2 cellular contexts compared by ENCODE assay signal in the genomic region with DNA sequence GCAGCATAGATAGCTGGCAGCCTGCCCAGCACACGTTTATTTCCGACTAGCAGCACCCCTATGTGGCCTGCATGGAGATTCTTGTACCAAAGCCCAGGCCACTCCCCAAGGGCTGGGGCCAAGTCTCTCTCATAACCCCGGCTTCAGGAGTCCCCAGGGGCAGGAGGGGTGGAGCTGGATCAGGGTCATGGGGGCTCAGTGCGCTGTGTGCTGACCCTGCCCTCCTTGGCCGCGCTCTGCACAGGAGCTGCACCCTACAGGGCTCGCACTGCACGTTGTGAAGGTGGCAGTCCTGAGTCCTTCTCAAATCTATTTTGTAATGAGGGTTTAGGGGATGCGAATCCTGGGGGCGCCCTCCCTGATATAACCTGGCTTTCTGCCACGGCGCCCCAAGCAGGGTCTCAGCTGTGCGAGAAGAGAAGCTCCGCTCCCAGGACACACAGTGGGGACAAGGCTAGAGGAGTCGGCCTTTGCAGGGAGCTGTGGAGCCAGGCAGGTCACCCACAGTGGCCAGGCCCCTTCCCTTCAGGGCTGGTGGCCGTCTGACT.
TF ChIP-seq lines count a peak whose summit lies in the region.

No MANE protein-coding gene starts in this region.

TF ChIP-seq in SK-N-SH, 30 proteins besides CTCF, POLR2A, EP300 and RAD21 (continued from another document):
- TF ChIP-seq, protein P1, sequence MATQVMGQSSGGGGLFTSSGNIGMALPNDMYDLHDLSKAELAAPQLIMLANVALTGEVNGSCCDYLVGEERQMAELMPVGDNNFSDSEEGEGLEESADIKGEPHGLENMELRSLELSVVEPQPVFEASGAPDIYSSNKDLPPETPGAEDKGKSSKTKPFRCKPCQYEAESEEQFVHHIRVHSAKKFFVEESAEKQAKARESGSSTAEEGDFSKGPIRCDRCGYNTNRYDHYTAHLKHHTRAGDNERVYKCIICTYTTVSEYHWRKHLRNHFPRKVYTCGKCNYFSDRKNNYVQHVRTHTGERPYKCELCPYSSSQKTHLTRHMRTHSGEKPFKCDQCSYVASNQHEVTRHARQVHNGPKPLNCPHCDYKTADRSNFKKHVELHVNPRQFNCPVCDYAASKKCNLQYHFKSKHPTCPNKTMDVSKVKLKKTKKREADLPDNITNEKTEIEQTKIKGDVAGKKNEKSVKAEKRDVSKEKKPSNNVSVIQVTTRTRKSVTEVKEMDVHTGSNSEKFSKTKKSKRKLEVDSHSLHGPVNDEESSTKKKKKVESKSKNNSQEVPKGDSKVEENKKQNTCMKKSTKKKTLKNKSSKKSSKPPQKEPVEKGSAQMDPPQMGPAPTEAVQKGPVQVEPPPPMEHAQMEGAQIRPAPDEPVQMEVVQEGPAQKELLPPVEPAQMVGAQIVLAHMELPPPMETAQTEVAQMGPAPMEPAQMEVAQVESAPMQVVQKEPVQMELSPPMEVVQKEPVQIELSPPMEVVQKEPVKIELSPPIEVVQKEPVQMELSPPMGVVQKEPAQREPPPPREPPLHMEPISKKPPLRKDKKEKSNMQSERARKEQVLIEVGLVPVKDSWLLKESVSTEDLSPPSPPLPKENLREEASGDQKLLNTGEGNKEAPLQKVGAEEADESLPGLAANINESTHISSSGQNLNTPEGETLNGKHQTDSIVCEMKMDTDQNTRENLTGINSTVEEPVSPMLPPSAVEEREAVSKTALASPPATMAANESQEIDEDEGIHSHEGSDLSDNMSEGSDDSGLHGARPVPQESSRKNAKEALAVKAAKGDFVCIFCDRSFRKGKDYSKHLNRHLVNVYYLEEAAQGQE (IDR thresholded peaks at IDR 0.05; ENCODE audit: low read depth, low read length), result no peak
- no peak for TF ChIP-seq FOSL2 (IDR thresholded peaks at IDR 0.05; ENCODE audit: borderline replicate concordance, low read depth)
- TF ChIP-seq RXRA (IDR thresholded peaks at IDR 0.05; ENCODE audit: borderline replicate concordance, low read depth), result no peak
- TF ChIP-seq MXI1 (IDR thresholded peaks at IDR 0.05; ENCODE audit: low read depth, low read length), result no peak
- no peak for TF ChIP-seq ELF1 (IDR thresholded peaks at IDR 0.05)
- TF ChIP-seq RCOR1 (IDR thresholded peaks at IDR 0.05; ENCODE audit: low read length), result no peak
- no peak for TF ChIP-seq NRF1 (IDR thresholded peaks at IDR 0.05; ENCODE audit: low read depth, low read length)
- TF ChIP-seq FOXM1 (IDR thresholded peaks at IDR 0.05; ENCODE audit: low read depth), result no peak
- TF ChIP-seq MEF2A (IDR thresholded peaks at IDR 0.05; ENCODE audit: borderline replicate concordance, low read depth), result no peak
- TF ChIP-seq, protein P2, sequence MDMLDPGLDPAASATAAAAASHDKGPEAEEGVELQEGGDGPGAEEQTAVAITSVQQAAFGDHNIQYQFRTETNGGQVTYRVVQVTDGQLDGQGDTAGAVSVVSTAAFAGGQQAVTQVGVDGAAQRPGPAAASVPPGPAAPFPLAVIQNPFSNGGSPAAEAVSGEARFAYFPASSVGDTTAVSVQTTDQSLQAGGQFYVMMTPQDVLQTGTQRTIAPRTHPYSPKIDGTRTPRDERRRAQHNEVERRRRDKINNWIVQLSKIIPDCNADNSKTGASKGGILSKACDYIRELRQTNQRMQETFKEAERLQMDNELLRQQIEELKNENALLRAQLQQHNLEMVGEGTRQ (IDR thresholded peaks at IDR 0.05; ENCODE audit: borderline replicate concordance, low read depth, low read length), result no peak
- TF ChIP-seq, protein P3, sequence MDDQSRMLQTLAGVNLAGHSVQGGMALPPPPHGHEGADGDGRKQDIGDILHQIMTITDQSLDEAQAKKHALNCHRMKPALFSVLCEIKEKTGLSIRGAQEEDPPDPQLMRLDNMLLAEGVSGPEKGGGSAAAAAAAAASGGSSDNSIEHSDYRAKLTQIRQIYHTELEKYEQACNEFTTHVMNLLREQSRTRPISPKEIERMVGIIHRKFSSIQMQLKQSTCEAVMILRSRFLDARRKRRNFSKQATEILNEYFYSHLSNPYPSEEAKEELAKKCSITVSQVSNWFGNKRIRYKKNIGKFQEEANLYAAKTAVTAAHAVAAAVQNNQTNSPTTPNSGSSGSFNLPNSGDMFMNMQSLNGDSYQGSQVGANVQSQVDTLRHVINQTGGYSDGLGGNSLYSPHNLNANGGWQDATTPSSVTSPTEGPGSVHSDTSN (IDR thresholded peaks at IDR 0.05), result no peak
- no peak for TF ChIP-seq CHD2 (IDR thresholded peaks at IDR 0.05; ENCODE audit: low read length, partially characterized antibody)
- TF ChIP-seq POLR2AphosphoS5 (IDR thresholded peaks at IDR 0.05; ENCODE audit: low read depth, low read length), result no peak

TF ChIP-seq in SK-N-SH treated with all-trans-retinoic acid at 6 μM for 48 hours, 23 proteins besides CTCF, POLR2A, EP300 and RAD21 (continued from another document):
- TF ChIP-seq, protein P4, sequence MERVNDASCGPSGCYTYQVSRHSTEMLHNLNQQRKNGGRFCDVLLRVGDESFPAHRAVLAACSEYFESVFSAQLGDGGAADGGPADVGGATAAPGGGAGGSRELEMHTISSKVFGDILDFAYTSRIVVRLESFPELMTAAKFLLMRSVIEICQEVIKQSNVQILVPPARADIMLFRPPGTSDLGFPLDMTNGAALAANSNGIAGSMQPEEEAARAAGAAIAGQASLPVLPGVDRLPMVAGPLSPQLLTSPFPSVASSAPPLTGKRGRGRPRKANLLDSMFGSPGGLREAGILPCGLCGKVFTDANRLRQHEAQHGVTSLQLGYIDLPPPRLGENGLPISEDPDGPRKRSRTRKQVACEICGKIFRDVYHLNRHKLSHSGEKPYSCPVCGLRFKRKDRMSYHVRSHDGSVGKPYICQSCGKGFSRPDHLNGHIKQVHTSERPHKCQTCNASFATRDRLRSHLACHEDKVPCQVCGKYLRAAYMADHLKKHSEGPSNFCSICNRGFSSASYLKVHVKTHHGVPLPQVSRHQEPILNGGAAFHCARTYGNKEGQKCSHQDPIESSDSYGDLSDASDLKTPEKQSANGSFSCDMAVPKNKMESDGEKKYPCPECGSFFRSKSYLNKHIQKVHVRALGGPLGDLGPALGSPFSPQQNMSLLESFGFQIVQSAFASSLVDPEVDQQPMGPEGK (CRISPR knock-in tag; IDR thresholded peaks at IDR 0.05; ENCODE audit: borderline replicate concordance), result no peak
- TF ChIP-seq ESRRG (CRISPR knock-in tag; IDR thresholded peaks at IDR 0.05) (no peak), ZNF8 (CRISPR knock-in tag; IDR thresholded peaks at IDR 0.05) (no peak), OSR1 (CRISPR knock-in tag; IDR thresholded peaks at IDR 0.05) (no peak)
- TF ChIP-seq, protein P5, sequence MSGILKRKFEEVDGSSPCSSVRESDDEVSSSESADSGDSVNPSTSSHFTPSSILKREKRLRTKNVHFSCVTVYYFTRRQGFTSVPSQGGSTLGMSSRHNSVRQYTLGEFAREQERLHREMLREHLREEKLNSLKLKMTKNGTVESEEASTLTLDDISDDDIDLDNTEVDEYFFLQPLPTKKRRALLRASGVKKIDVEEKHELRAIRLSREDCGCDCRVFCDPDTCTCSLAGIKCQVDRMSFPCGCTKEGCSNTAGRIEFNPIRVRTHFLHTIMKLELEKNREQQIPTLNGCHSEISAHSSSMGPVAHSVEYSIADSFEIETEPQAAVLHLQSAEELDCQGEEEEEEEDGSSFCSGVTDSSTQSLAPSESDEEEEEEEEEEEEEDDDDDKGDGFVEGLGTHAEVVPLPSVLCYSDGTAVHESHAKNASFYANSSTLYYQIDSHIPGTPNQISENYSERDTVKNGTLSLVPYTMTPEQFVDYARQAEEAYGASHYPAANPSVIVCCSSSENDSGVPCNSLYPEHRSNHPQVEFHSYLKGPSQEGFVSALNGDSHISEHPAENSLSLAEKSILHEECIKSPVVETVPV (CRISPR knock-in tag; IDR thresholded peaks at IDR 0.05), result no peak
